ENCODE assay signal across 1 cellular context in the genomic region with DNA sequence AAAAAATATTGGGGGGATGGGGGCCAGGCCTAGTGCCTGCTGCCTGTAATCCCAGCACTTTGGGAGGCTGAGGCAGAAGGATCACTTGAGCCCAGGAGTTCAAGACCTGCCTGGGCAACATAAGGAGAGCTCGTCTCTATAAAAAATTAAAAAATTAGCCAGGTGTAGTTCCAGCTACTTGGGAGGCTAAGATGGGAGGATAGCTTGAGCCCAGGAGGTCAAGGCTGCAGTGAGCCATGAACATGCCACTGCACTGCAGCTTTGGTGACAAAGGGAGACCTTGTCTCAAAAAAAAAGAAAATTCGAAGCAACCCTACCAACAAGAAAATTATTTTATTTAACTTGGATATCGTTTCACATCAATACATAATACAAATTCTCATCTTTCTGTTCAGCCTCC.
A peak's percentile ranks its signal among the peaks of the same experiment; 100 is the strongest.
TF ChIP-seq lines count a peak whose summit lies in the region.

No MANE protein-coding gene starts in this region.

TF ChIP-seq in HepG2, 621 proteins besides CTCF, POLR2A, EP300 and RAD21 (continued from another document):
- TF ChIP-seq, protein P1, sequence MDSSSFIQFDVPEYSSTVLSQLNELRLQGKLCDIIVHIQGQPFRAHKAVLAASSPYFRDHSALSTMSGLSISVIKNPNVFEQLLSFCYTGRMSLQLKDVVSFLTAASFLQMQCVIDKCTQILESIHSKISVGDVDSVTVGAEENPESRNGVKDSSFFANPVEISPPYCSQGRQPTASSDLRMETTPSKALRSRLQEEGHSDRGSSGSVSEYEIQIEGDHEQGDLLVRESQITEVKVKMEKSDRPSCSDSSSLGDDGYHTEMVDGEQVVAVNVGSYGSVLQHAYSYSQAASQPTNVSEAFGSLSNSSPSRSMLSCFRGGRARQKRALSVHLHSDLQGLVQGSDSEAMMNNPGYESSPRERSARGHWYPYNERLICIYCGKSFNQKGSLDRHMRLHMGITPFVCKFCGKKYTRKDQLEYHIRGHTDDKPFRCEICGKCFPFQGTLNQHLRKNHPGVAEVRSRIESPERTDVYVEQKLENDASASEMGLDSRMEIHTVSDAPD (CRISPR knock-in tag; IDR thresholded peaks at IDR 0.05): no peak
- TF ChIP-seq FOXC1 (CRISPR knock-in tag; IDR thresholded peaks at IDR 0.05; ENCODE audit: borderline replicate concordance) (0 out of 2 replicates have a peak, but pooled peaks have one; percentile 39), FOXK1 (CRISPR knock-in tag; IDR thresholded peaks at IDR 0.05; ENCODE audit: borderline replicate concordance, low read depth) (no peak), IKZF4 (CRISPR knock-in tag; IDR thresholded peaks at IDR 0.05; ENCODE audit: borderline replicate concordance, low read depth, not compliant biosample characterization) (no peak), SRSF4 (IDR thresholded peaks at IDR 0.05; ENCODE audit: low read depth, low read length, poor library complexity, severe bottlenecking) (no peak)
- TF ChIP-seq, protein P2, sequence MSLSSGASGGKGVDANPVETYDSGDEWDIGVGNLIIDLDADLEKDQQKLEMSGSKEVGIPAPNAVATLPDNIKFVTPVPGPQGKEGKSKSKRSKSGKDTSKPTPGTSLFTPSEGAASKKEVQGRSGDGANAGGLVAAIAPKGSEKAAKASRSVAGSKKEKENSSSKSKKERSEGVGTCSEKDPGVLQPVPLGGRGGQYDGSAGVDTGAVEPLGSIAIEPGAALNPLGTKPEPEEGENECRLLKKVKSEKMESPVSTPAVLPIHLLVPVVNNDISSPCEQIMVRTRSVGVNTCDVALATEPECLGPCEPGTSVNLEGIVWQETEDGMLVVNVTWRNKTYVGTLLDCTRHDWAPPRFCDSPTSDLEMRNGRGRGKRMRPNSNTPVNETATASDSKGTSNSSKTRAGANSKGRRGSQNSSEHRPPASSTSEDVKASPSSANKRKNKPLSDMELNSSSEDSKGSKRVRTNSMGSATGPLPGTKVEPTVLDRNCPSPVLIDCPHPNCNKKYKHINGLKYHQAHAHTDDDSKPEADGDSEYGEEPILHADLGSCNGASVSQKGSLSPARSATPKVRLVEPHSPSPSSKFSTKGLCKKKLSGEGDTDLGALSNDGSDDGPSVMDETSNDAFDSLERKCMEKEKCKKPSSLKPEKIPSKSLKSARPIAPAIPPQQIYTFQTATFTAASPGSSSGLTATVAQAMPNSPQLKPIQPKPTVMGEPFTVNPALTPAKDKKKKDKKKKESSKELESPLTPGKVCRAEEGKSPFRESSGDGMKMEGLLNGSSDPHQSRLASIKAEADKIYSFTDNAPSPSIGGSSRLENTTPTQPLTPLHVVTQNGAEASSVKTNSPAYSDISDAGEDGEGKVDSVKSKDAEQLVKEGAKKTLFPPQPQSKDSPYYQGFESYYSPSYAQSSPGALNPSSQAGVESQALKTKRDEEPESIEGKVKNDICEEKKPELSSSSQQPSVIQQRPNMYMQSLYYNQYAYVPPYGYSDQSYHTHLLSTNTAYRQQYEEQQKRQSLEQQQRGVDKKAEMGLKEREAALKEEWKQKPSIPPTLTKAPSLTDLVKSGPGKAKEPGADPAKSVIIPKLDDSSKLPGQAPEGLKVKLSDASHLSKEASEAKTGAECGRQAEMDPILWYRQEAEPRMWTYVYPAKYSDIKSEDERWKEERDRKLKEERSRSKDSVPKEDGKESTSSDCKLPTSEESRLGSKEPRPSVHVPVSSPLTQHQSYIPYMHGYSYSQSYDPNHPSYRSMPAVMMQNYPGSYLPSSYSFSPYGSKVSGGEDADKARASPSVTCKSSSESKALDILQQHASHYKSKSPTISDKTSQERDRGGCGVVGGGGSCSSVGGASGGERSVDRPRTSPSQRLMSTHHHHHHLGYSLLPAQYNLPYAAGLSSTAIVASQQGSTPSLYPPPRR (CRISPR knock-in tag; IDR thresholded peaks at IDR 0.05; ENCODE audit: borderline replicate concordance): 0 out of 2 replicates have a peak, but pooled peaks have one; percentile 28
